ENCODE assay signal across 26 cellular contexts in the genomic region with DNA sequence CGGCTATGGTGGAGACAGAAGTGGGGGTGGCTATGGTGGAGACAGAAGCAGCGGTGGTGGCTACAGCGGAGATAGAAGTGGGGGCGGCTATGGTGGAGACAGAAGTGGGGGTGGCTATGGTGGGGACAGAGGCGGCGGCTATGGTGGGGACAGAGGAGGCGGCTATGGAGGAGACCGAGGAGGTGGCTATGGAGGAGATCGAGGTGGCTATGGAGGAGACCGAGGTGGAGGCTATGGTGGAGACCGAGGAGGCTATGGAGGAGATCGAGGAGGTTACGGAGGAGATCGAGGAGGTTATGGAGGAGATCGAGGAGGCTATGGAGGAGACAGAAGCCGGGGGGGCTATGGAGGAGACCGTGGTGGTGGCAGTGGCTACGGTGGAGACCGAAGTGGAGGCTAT. TPM values are rescaled to one million over a fixed set of nuclear protein-coding genes. Genes with fewer than 3 reads are reported as not detected.
"Had no signal": no experiment of that assay in that cellular context is flagged by ENCODE, and none has a peak within 500 bp of the region (broad histone marks: within the 10 kb centered on the region; RNA-seq: fewer than 3 reads in every experiment).

No MANE protein-coding gene starts in this region.

- H3K4me3 ChIP-seq: coronary artery, pancreas, sigmoid colon, spleen, transverse colon, vagina had no signal

- H3K9me3 Mint-ChIP-seq: activated naive CD8-positive, alpha-beta T cell treated with anti-CD3 and anti-CD28 coated beads, Interleukin-2, amount 10 ng/mL, durations not matched to agents 7 days and 5 days; activated T-helper 2 cell treated with anti-CD3 and anti-CD28 coated beads, Interferon-gamma antibody, Interleukin-2, Interleukin-4, amounts not matched to agents 10 μg/mL and 5 μg/mL and 100 μg/mL, durations not matched to agents 14 hours and 24 hours and 36 hours; brain; naive thymus-derived CD8-positive, alpha-beta T cell had no signal

- H3K4me3 Mint-ChIP-seq: activated CD4-positive, alpha-beta T cell treated with anti-CD3 and anti-CD28 coated beads for 36 hours; activated naive CD8-positive, alpha-beta T cell treated with anti-CD3 and anti-CD28 coated beads, Interleukin-2, amount 10 ng/mL, durations not matched to agents 7 days and 5 days; brain had no signal

- H3K27me3 ChIP-seq: neutrophil, pancreas, sigmoid colon, spleen, transverse colon, vagina had no signal

- H3K27me3 Mint-ChIP-seq: activated CD4-positive, alpha-beta T cell treated with anti-CD3 and anti-CD28 coated beads for 36 hours; activated naive CD8-positive, alpha-beta T cell treated with anti-CD3 and anti-CD28 coated beads, Interleukin-2, amount 10 ng/mL, durations not matched to agents 7 days and 5 days; brain; naive thymus-derived CD8-positive, alpha-beta T cell had no signal

- H3K27ac Mint-ChIP-seq: activated CD4-positive, alpha-beta T cell treated with anti-CD3 and anti-CD28 coated beads for 36 hours; activated naive CD8-positive, alpha-beta T cell treated with anti-CD3 and anti-CD28 coated beads, Interleukin-2, amount 10 ng/mL, durations not matched to agents 7 days and 5 days; activated T-helper 2 cell treated with anti-CD3 and anti-CD28 coated beads, Interferon-gamma antibody, Interleukin-2, Interleukin-4, amounts not matched to agents 10 μg/mL and 5 μg/mL and 100 μg/mL, durations not matched to agents 14 hours and 24 hours and 36 hours had no signal

- H3K4me1 Mint-ChIP-seq: brain had no signal

- H3K4me1 ChIP-seq: pancreas, sigmoid colon, transverse colon, vagina had no signal

- DNase-seq: activated CD4-positive, alpha-beta T cell treated with anti-CD3 and anti-CD28 coated beads for 36 hours; activated CD4-positive, alpha-beta T cell treated with anti-CD3 and anti-CD28 coated beads, Interleukin-2, amount 50 U/mL, for 48 hours; activated naive CD4-positive, alpha-beta T cell treated with Interleukin-2 at 50 U/mL for 16 hours; activated naive CD8-positive, alpha-beta T cell treated with anti-CD3 and anti-CD28 coated beads, Interleukin-2, amount 10 ng/mL, durations not matched to agents 7 days and 5 days; central memory CD4-positive, alpha-beta T cell; foreskin melanocyte; glutamatergic neuron; hippocampal formation; left cardiac atrium; naive thymus-derived CD8-positive, alpha-beta T cell; pancreas; sigmoid colon; spleen; stimulated activated CD4-positive, alpha-beta T cell treated with anti-CD3 and anti-CD28 coated beads, Interleukin-4, amount 100 ng/mL, for 4 hours; stimulated activated naive CD4-positive, alpha-beta T cell treated with Interleukin-2 at 50 U/mL for 16 hours; T-helper 2 cell; transverse colon; WERI-Rb-1 had no signal

- ATAC-seq: activated CD4-positive, alpha-beta T cell treated with anti-CD3 and anti-CD28 coated beads for 36 hours; left cardiac atrium; naive thymus-derived CD8-positive, alpha-beta T cell; pancreas had no signal

- H3K9me3 ChIP-seq: neutrophil, pancreas, sigmoid colon, spleen, transverse colon, vagina had no signal

- H3K27ac ChIP-seq: coronary artery, neutrophil, pancreas, sigmoid colon, spleen, transverse colon, vagina, WERI-Rb-1 had no signal

RNA-seq across cellular contexts. Expression of a gene that starts 24.1 kb away (rescaled TPM):
- total RNA-seq: epithelial cell of proximal tubule, left cardiac atrium, lower leg skin, mesenteric fat pad, pancreas, sigmoid colon, transverse colon, vagina had no signal
- polyA plus RNA-seq: pancreas had no signal

RNA-seq across cellular contexts. Expression of a gene that starts 35.6 kb away (rescaled TPM):
- total RNA-seq: epithelial cell of proximal tubule had no signal

RNA-seq across cellular contexts. Expression of a gene that starts 49.1 kb away (rescaled TPM):
- total RNA-seq: activated T-helper 2 cell treated with anti-CD3 and anti-CD28 coated beads, Interferon-gamma antibody, Interleukin-2, Interleukin-4, amounts not matched to agents 10 μg/mL and 5 μg/mL and 100 μg/mL, durations not matched to agents 14 hours and 24 hours and 36 hours; epithelial cell of proximal tubule had no signal
